In the genomic region with DNA sequence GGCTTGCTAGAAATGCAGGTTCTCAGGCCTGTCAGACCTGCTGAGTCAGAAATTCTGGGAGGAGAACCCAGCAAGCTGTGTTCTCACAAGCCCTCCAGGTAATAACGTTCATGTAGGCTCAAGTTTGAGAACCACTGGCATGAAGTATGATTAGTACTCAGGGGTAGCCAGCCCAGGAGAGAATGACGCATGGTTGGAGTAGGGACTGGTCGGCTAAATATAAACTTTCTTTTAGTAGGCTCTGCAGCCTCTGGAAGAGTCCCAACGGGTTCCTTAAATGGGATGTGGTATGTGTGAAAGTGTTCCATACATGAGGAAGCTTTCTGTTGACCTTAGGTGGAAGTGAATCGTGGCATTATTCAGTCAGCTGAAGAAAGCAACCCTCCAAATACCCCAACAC, we compare ENCODE assay signal across 14 cellular contexts.
DNase-seq lines count a peak whose midpoint lies in the region; ATAC-seq and TF ChIP-seq lines count a peak whose summit lies in the region.
"Had no signal": no experiment of that assay in that cellular context is flagged by ENCODE, and none has a peak within 500 bp of the region (broad histone marks: within the 10 kb centered on the region; RNA-seq: fewer than 3 reads in every experiment).

No MANE protein-coding gene starts in this region.

- H3K4me1 Mint-ChIP-seq in naive B cell, result peaks cover 50 to 83% (median 83%) of the 10 kb centered on the region in 3 donors

- peak overlapping the region in 5 of 6 donors; percentile 10 to 71 (median 40) for H3K27ac Mint-ChIP-seq in naive B cell

- DNase-seq in AG20443 (ENCODE audit: low spot score) (peak; percentile 40), MG63 (peak; percentile 30), naive B cell (no peak), GM13977 (ENCODE audit: low spot score) (no peak), Peyer's patch (no peak), HUDEP-2 (lab: John Stamatoyannopoulos, UW; ENCODE audit: unreplicated experiment in 76 of 76) (no peak), HPDE6-E6E7 (ENCODE audit: extremely low spot score) (no peak)
- DNase-seq: activated CD4-positive, CD25-positive, alpha-beta regulatory T cell treated with anti-CD3 and anti-CD28 coated beads, Interleukin-2, amount 50 U/mL, for 72 hours; BE2C; effector CD8-positive, alpha-beta T cell; NCI-H2171; SHP77 had no signal

- H3K9me3 ChIP-seq in MG63 (no peaks in the 10 kb centered on the region), Peyer's patch (no peaks in the 10 kb centered on the region)
- H3K9me3 ChIP-seq: BE2C, thyroid gland had no signal

- H3K27me3 Mint-ChIP-seq in naive B cell, result no peaks in the 10 kb centered on the region

- H3K27ac ChIP-seq in Peyer's patch, result peak overlapping the region in 2 of 4 donors; percentile 30 to 44
- H3K27ac ChIP-seq: thyroid gland had no signal

- TF ChIP-seq POLR2A in Peyer's patch (IDR thresholded peaks at IDR 0.05), result no peak

- H3K36me3 Mint-ChIP-seq in naive B cell, result no peaks in the 10 kb centered on the region

- peaks cover 0 to 6% (median 0%) of the 10 kb centered on the region in 7 donors for H3K9me3 Mint-ChIP-seq in naive B cell

- peak overlapping the region in 2 of 8 donors; percentile 37 to 51 for H3K4me3 Mint-ChIP-seq in naive B cell

- ATAC-seq in esophagus mucosa (peak; percentile 47), naive B cell (ENCODE audit: low read depth in 2 of 2) (no peak)

- peaks cover 0 to 11% (median 0%) of the 10 kb centered on the region in 4 donors for H3K4me1 ChIP-seq in Peyer's patch
- H3K4me1 ChIP-seq: BE2C, thyroid gland had no signal

- no peaks in the 10 kb centered on the region for H3K27me3 ChIP-seq in MG63
- H3K27me3 ChIP-seq in Peyer's patch, result no peaks in the 10 kb centered on the region
- H3K27me3 ChIP-seq: BE2C, thyroid gland had no signal

- H3K36me3 ChIP-seq in MG63 (no peaks in the 10 kb centered on the region), Peyer's patch (no peaks in the 10 kb centered on the region)
- H3K36me3 ChIP-seq: BE2C, thyroid gland had no signal

- H3K4me3 ChIP-seq in MG63 (no peak overlapping the region), Peyer's patch (no peak overlapping the region)
- H3K4me3 ChIP-seq: thyroid gland had no signal

- in situ Hi-C loops in GM13977 (cut with MboI; ENCODE audit: low pct_unique_long_range_greater_than_20kb, low sequenced_read_pairs, unreplicated experiment), result no loop called here

- no peak for TF ChIP-seq CTCF in GM13977 (IDR thresholded peaks at IDR 0.05; ENCODE audit: extremely low read depth, insufficient read depth, missing control alignments)
- TF ChIP-seq CTCF in Peyer's patch (IDR thresholded peaks at IDR 0.05), result no peak

Comparison
In these comparisons a context has a peak if more than half of its experiments do, and no peak if none do; other contexts are left out.
1. DNase-seq: peak in AG20443 (single experiment) and MG63 (single experiment); none in naive B cell (single experiment), GM13977 (single experiment), Peyer's patch (0 of 3), HUDEP-2 (0 of 76) and HPDE6-E6E7 (single experiment).